ENCODE assay signal across 18 cellular contexts in genomic region chr22:19916941-19917340, GRCh38. TPM values are rescaled to one million over a fixed set of nuclear protein-coding genes. Genes with fewer than 3 reads are reported as not detected.
A peak's percentile ranks its signal among the peaks of the same experiment; 100 is the strongest.
DNase-seq lines count a peak whose midpoint lies in the region; ATAC-seq, FAIRE-seq and TF ChIP-seq lines count a peak whose summit lies in the region.
"Had no signal": no experiment of that assay in that cellular context is flagged by ENCODE, and none has a peak within 500 bp of the region (broad histone marks: within the 10 kb centered on the region; RNA-seq: fewer than 3 reads in every experiment).

No MANE protein-coding gene starts in this region.

- peak overlapping the region in 1 of 2 experiments; percentile 57; a peak in 2 of 4 replicates for H3K9ac ChIP-seq in K562 (ENCODE audit: insufficient read depth in 1 of 2, low read depth in 2 of 2, low read length in 2 of 2)

- ATAC-seq in K562 (no peak), HG03108 (IDR thresholded peaks at IDR 0.05; ENCODE audit: unreplicated experiment) (no peak)
- no peak for ATAC-seq in stimulated activated memory B cell treated with anti-CD40 and anti-IgM and Interleukin-4, amounts not matched to agents 10 μg/mL and 1 μg/mL and 100 μg/mL, for 72 hours
- ATAC-seq: A549 had no signal

- no peak overlapping the region for H3K4me3 ChIP-seq in K562
- no peak overlapping the region for H3K4me3 ChIP-seq in osteoblast (ENCODE audit: insufficient read depth, low read length)
- H3K4me3 ChIP-seq: A549, HAP-1 had no signal

- H3K9me3 ChIP-seq in KOPT-K1 (ENCODE audit: insufficient read depth, low read length, poor library complexity, severe bottlenecking) (peaks cover 9% of the 10 kb centered on the region), K562 (replicated peaks; ENCODE audit: control insufficient read depth, insufficient read depth, low read depth, low read length) (no peaks in the 10 kb centered on the region), osteoblast (ENCODE audit: low read depth, low read length) (no peaks in the 10 kb centered on the region)
- H3K9me3 ChIP-seq: A549, HAP-1 had no signal

- TF ChIP-seq CTCF in K562 (IDR thresholded peaks at IDR 0.05 in 2 of 3, conservative IDR thresholded peaks at IDR 0.05 in 1 of 3; ENCODE audit: insufficient read depth in 2 of 3, low read depth in 1 of 3, low read length in 3 of 3) (no peak), osteoblast (IDR thresholded peaks at IDR 0.05; ENCODE audit: extremely low read depth, low read depth, low read length) (no peak)

- TF ChIP-seq POLR2A in K562 (conservative IDR thresholded peaks at IDR 0.05), result no peak

- H3K27me3 Mint-ChIP-seq in stimulated activated memory B cell treated with anti-CD40 and anti-IgM and Interleukin-4, amounts not matched to agents 10 μg/mL and 1 μg/mL and 100 μg/mL, for 72 hours, result no peaks in the 10 kb centered on the region
- H3K27me3 Mint-ChIP-seq: CD4-positive, CD25-positive, alpha-beta regulatory T cell had no signal

- DNase-seq in K562 (ENCODE audit: extremely low read depth in 1 of 4, low spot score in 3 of 4), result no peak
- peak; percentile 56 for DNase-seq in osteoblast (ENCODE audit: insufficient read length, low spot score, missing footprints)
- DNase-seq in activated naive CD4-positive, alpha-beta T cell treated with Interleukin-2 at 50 U/mL for 16 hours, result no peak
- DNase-seq in NCI-H2029 treated with DMSO at 0.1 percent for 48 hours (lab: John Stamatoyannopoulos, UW), result no peak
- DNase-seq: Calu3; CD4-positive, CD25-positive, alpha-beta regulatory T cell; DMS 273 treated with DMSO at 0.1 percent for 48 hours; KBM-7 had no signal

- no peak overlapping the region for H3K4me2 ChIP-seq in K562 (ENCODE audit: insufficient read depth, low read length)
- no peak overlapping the region for H3K4me2 ChIP-seq in osteoblast (ENCODE audit: insufficient read depth, low read length)
- H3K4me2 ChIP-seq: A549 had no signal

- no peaks in the 10 kb centered on the region for H3K4me1 Mint-ChIP-seq in stimulated activated memory B cell treated with anti-CD40 and anti-IgM and Interleukin-4, amounts not matched to agents 10 μg/mL and 1 μg/mL and 100 μg/mL, for 72 hours

- H4K20me1 ChIP-seq in K562 (replicated peaks; ENCODE audit: control insufficient read depth, insufficient read depth, low read length) (no peaks in the 10 kb centered on the region), osteoblast (ENCODE audit: insufficient read depth, low read length) (no peaks in the 10 kb centered on the region)

- no TSS peak for BruUV-seq in K562 (replicated peaks; lab: Mats Ljungman, UMichigan)

- no peak overlapping the region for H3K4me3 Mint-ChIP-seq in stimulated activated memory B cell treated with anti-CD40 and anti-IgM and Interleukin-4, amounts not matched to agents 10 μg/mL and 1 μg/mL and 100 μg/mL, for 72 hours
- H3K4me3 Mint-ChIP-seq: CD4-positive, CD25-positive, alpha-beta regulatory T cell had no signal

- in situ Hi-C loops in K562 (cut with MboI), result no loop called here

- H3K9me1 ChIP-seq in K562 (ENCODE audit: control insufficient read depth, insufficient read depth, low read length), result no peaks in the 10 kb centered on the region

- H3K4me1 ChIP-seq in K562 (replicated peaks in 1 of 2; ENCODE audit: control insufficient read depth in 2 of 2, insufficient read depth in 2 of 2, low read length in 2 of 2) (peaks cover 0 to 35% of the 10 kb centered on the region in 2 experiments; a peak in 4 of 5 replicates), osteoblast (ENCODE audit: insufficient read depth, low read length) (no peaks in the 10 kb centered on the region)
- H3K4me1 ChIP-seq: A549, HAP-1 had no signal

- POLR2A ChIA-PET in K562 (lab: Yijun Ruan, JAX), result interaction anchor here (0.6 to 2.3 kb wide), 6 partner anchors 10 to 162 kb away, joined by 3 to 12 read pairs (median 4); partner anchors contain the start of genes COMT and TXNRD2

- intact Hi-C loops in K562 (cut with micrococcal nuclease), result no loop called here

- WGBS in K562 (ENCODE audit: insufficient coverage, low coverage, missing lambda C conversion rate), result 73% methylated on average over 7 of the region's 7 CpGs

- TF ChIP-seq EP300 in K562 (IDR thresholded peaks at IDR 0.05; ENCODE audit: low read length), result no peak

- H3K79me2 ChIP-seq in K562 (ENCODE audit: control insufficient read depth, insufficient read depth, low read length), result no peaks in the 10 kb centered on the region
- no peaks in the 10 kb centered on the region for H3K79me2 ChIP-seq in osteoblast (ENCODE audit: insufficient read depth, low read length)

- CTCF ChIA-PET in K562 (lab: Yijun Ruan, JAX; ENCODE audit: low intra/inter-chr PET ratio), result interaction anchor here (0.6 kb wide), 1 partner anchor 78 kb away, joined by 3 read pairs; no protein-coding TSS in a partner anchor

- TF ChIP-seq RAD21 in K562 (CRISPR knock-in tag; conservative IDR thresholded peaks at IDR 0.05 in 1 of 2, IDR thresholded peaks at IDR 0.05 in 1 of 2), result no peak

- H3K36me3 ChIP-seq in KOPT-K1 (ENCODE audit: insufficient read depth, low read length) (peaks cover 26% of the 10 kb centered on the region), K562 (ENCODE audit: control insufficient read depth, insufficient read depth, low read length) (peaks cover 62% of the 10 kb centered on the region), osteoblast (ENCODE audit: insufficient read depth, low read length) (peaks cover 34% of the 10 kb centered on the region)

- H3K27ac Mint-ChIP-seq in stimulated activated memory B cell treated with anti-CD40 and anti-IgM and Interleukin-4, amounts not matched to agents 10 μg/mL and 1 μg/mL and 100 μg/mL, for 72 hours, result no peak overlapping the region
- H3K27ac Mint-ChIP-seq: CD4-positive, CD25-positive, alpha-beta regulatory T cell had no signal

- FAIRE-seq in K562 (lab: Jason Lieb, UNC), result no peak
- FAIRE-seq: A549, G401.6, GM12892, GM19239, H1, HTR-8/SVneo had no signal

- H3K9me3 Mint-ChIP-seq in stimulated activated memory B cell treated with anti-CD40 and anti-IgM and Interleukin-4, amounts not matched to agents 10 μg/mL and 1 μg/mL and 100 μg/mL, for 72 hours, result no peaks in the 10 kb centered on the region

- H2AFZ ChIP-seq in K562 (ENCODE audit: low read depth, low read length), result no peak overlapping the region
- H2AFZ ChIP-seq in osteoblast (ENCODE audit: low read length), result no peak overlapping the region

- peak overlapping the region; percentile 13 for H3K27ac ChIP-seq in KOPT-K1 (ENCODE audit: low read depth, low read length, poor library complexity, severe bottlenecking)
- no peak overlapping the region for H3K27ac ChIP-seq in K562 (ENCODE audit: extremely low read depth, low read depth, low read length)
- H3K27ac ChIP-seq in osteoblast (ENCODE audit: low read depth, low read length), result no peak overlapping the region
- H3K27ac ChIP-seq: A549 had no signal

- peaks cover 48% of the 10 kb centered on the region for H3K36me3 Mint-ChIP-seq in stimulated activated memory B cell treated with anti-CD40 and anti-IgM and Interleukin-4, amounts not matched to agents 10 μg/mL and 1 μg/mL and 100 μg/mL, for 72 hours

- H3K27me3 ChIP-seq in K562 (ENCODE audit: control insufficient read depth in 2 of 2, insufficient read depth in 2 of 2, low read length in 2 of 2) (no peaks in the 10 kb centered on the region), osteoblast (ENCODE audit: insufficient read depth, low read length) (no peaks in the 10 kb centered on the region)

TF ChIP-seq in K562, 482 proteins besides CTCF, POLR2A, EP300 and RAD21 (continues in another document):
- TF ChIP-seq SIX5 (IDR thresholded peaks at IDR 0.05; ENCODE audit: borderline replicate concordance in 1 of 2, insufficient read depth in 1 of 2, low read depth in 1 of 2, low read length in 2 of 2) (peak in 1 of 2 experiments; percentile 14; a peak in 1 of 4 replicates), GABPB2 (CRISPR knock-in tag; conservative IDR thresholded peaks at IDR 0.05) (0 out of 2 replicates have a peak, but pooled peaks have one; percentile 1)

RNA-seq across cellular contexts. Expression of gene COMT, which starts 24.6 kb away (rescaled TPM):
- total RNA-seq in K562 (2011; cell fraction: chromatin; rRNA removed; ENCODE audit: low replicate concordance), result 125 and 360 TPM in 2 replicates
- total RNA-seq in K562 (2011; cell fraction: nucleolus; rRNA removed), result 500 and 649 TPM in 2 replicates
- total RNA-seq in K562 (2011; cell fraction: nucleoplasm; rRNA removed), result 301 and 358 TPM in 2 replicates
- total RNA-seq in K562 (2014; rRNA removed), result 334 and 497 TPM in 2 replicates
- total RNA-seq in K562 (2014; rRNA removed; fragmentation: Illumina TruSeq; extraction: Trizol), result 29.4 and 46.3 TPM in 2 replicates
- total RNA-seq in K562 (2015; rRNA removed; fragmentation: Illumina TruSeq; extraction: Trizol), result 155 and 156 TPM in 2 replicates
- total RNA-seq in K562 (2021), result 348 and 351 TPM in 2 replicates
- 185 and 498 TPM in 2 replicates for polyA plus RNA-seq in K562 (2011; rRNA removed)
- 652 and 657 TPM in 2 replicates for polyA plus RNA-seq in K562 (2011; cell fraction: cytosol; rRNA removed)
- polyA plus RNA-seq in K562 (2011; cell fraction: nucleus; rRNA removed), result 321 and 432 TPM in 2 replicates
- 279 and 699 TPM in 2 replicates for polyA plus RNA-seq in K562 (2012)
- 108 and 305 TPM in 2 replicates for polyA plus RNA-seq in K562 (2014; fragmentation: Illumina TruSeq; extraction: Trizol)
- 10 to 100 TPM; 12.5 to 39.6 TPM for polyA plus RNA-seq in K562 (2014; fragmentation: Nextera tagmentation; extraction: Ambion mirVana)
- polyA plus RNA-seq in K562 (2014; rRNA removed), result 263 and 317 TPM in 2 replicates
- polyA minus RNA-seq in K562 (2011; rRNA and poly(A)+ RNA removed), result 92.9 and 123 TPM in 2 replicates
- polyA minus RNA-seq in K562 (2011; cell fraction: cytosol; rRNA and poly(A)+ RNA removed), result 148 and 344 TPM in 2 replicates
- polyA minus RNA-seq in K562 (2011; cell fraction: nucleus; rRNA and poly(A)+ RNA removed), result 63.8 and 154 TPM in 2 replicates
- total RNA-seq in osteoblast, result 220 and 288 TPM in 2 replicates

RNA-seq across cellular contexts. Expression of gene TXNRD2, which starts 24.7 kb away (rescaled TPM):
- total RNA-seq in K562 (2011; cell fraction: chromatin; rRNA removed; ENCODE audit: low replicate concordance), result 156 and 367 TPM in 2 replicates
- 176 and 216 TPM in 2 replicates for total RNA-seq in K562 (2011; cell fraction: nucleolus; rRNA removed)
- 160 and 165 TPM in 2 replicates for total RNA-seq in K562 (2011; cell fraction: nucleoplasm; rRNA removed)
- total RNA-seq in K562 (2014; rRNA removed) (49.4 and 60.7 TPM in 2 replicates), K562 (2014; rRNA removed; fragmentation: Illumina TruSeq; extraction: Trizol) (25.1 and 32.6 TPM in 2 replicates), K562 (2015; rRNA removed; fragmentation: Illumina TruSeq; extraction: Trizol) (45.9 and 50.4 TPM in 2 replicates), K562 (2021) (78.2 and 80.2 TPM in 2 replicates), osteoblast (19.5 and 21.5 TPM in 2 replicates)
- polyA plus RNA-seq in K562 (2011; rRNA removed) (50.2 and 93.6 TPM in 2 replicates), K562 (2014; fragmentation: Illumina TruSeq; extraction: Trizol) (45.0 and 66.1 TPM in 2 replicates), K562 (2014; fragmentation: Nextera tagmentation; extraction: Ambion mirVana) (1 to 10 TPM; 3.3 to 4.4 TPM), K562 (2014; rRNA removed) (52.5 and 57.0 TPM in 2 replicates)
- 84.2 and 98.0 TPM in 2 replicates for polyA plus RNA-seq in K562 (2011; cell fraction: cytosol; rRNA removed)
- 148 and 181 TPM in 2 replicates for polyA plus RNA-seq in K562 (2011; cell fraction: nucleus; rRNA removed)
- 83.1 and 83.5 TPM in 2 replicates for polyA plus RNA-seq in K562 (2012)
- polyA minus RNA-seq in K562 (2011; rRNA and poly(A)+ RNA removed), result 44.4 and 47.5 TPM in 2 replicates
- polyA minus RNA-seq in K562 (2011; cell fraction: cytosol; rRNA and poly(A)+ RNA removed), result 55.3 and 75.6 TPM in 2 replicates
- polyA minus RNA-seq in K562 (2011; cell fraction: nucleus; rRNA and poly(A)+ RNA removed), result 57.4 and 103 TPM in 2 replicates
